ENCODE assay signal across 18 cellular contexts in genomic region chr2:232420073-232420454, GRCh38. TPM values are rescaled to one million over a fixed set of nuclear protein-coding genes. Genes with fewer than 3 reads are reported as not detected.
DNase-seq lines count a peak whose midpoint lies in the region; ATAC-seq and TF ChIP-seq lines count a peak whose summit lies in the region.
"Had no signal": no experiment of that assay in that cellular context is flagged by ENCODE, and none has a peak within 500 bp of the region (broad histone marks: within the 10 kb centered on the region; RNA-seq: fewer than 3 reads in every experiment).

No MANE protein-coding gene starts in this region.

- no peaks in the 10 kb centered on the region for H3K79me2 ChIP-seq in parathyroid adenoma

- no peak overlapping the region for H3K9ac ChIP-seq in parathyroid adenoma

- peaks cover 7% of the 10 kb centered on the region for H3K4me1 ChIP-seq in CD8-positive, alpha-beta T cell (ENCODE audit: insufficient read depth, low read length)
- peaks cover 8% of the 10 kb centered on the region for H3K4me1 ChIP-seq in parathyroid adenoma
- H3K4me1 ChIP-seq: BE2C, prostate gland had no signal

- intact Hi-C loops in CD8-positive, alpha-beta T cell (cut with DNase I, micrococcal nuclease): no loop called here

- H3K36me3 Mint-ChIP-seq in CD8-positive, alpha-beta T cell: no peaks in the 10 kb centered on the region

- H3K27ac ChIP-seq in CD8-positive, alpha-beta T cell (ENCODE audit: low read depth, low read length): no peak overlapping the region
- no peak overlapping the region for H3K27ac ChIP-seq in parathyroid adenoma
- no peak overlapping the region for H3K27ac ChIP-seq in caudate nucleus (ENCODE audit: low read depth, low read length)
- H3K27ac ChIP-seq: brain microvascular endothelial cell, prostate gland, SK-N-MC, thoracic aorta had no signal

- no peak for TF ChIP-seq CTCF in CD8-positive, alpha-beta T cell (IDR thresholded peaks at IDR 0.05)
- no peak for TF ChIP-seq CTCF in LNCaP clone FGC (IDR thresholded peaks at IDR 0.05; ENCODE audit: control insufficient read depth, extremely low read depth, insufficient read depth)
- no peak for TF ChIP-seq CTCF in parathyroid adenoma (IDR thresholded peaks at IDR 0.05)

- peak overlapping the region; percentile 93 for H3K4me2 ChIP-seq in parathyroid adenoma (ENCODE audit: low read length)

- H3K27me3 Mint-ChIP-seq in CD8-positive, alpha-beta T cell (ENCODE audit: low read depth): peaks cover 30% of the 10 kb centered on the region

- peaks cover 10% of the 10 kb centered on the region for H3K27me3 ChIP-seq in CD8-positive, alpha-beta T cell (ENCODE audit: insufficient read depth, low read length)
- H3K27me3 ChIP-seq in parathyroid adenoma (ENCODE audit: control insufficient read depth, insufficient read depth, low read length): peaks cover 2% of the 10 kb centered on the region

- CTCF ChIA-PET in CD8-positive, alpha-beta T cell (lab: Charles Lee): interaction anchor here (2.6 kb wide), 1 partner anchor 19 kb away, joined by 9 read pairs; no protein-coding TSS in a partner anchor

- no peak overlapping the region for H2AFZ ChIP-seq in parathyroid adenoma

- H3K9me3 ChIP-seq in CD8-positive, alpha-beta T cell (ENCODE audit: low read length): no peaks in the 10 kb centered on the region
- H3K9me3 ChIP-seq in iPS-18c (ENCODE audit: control insufficient read depth, insufficient read depth, low read length) (peaks cover 2% of the 10 kb centered on the region), parathyroid adenoma (ENCODE audit: control insufficient read depth, low read length) (no peaks in the 10 kb centered on the region)
- H3K9me3 ChIP-seq: BE2C, prostate gland, thoracic aorta had no signal

- H3K4me3 ChIP-seq in CD8-positive, alpha-beta T cell (ENCODE audit: low read depth, low read length): no peak overlapping the region
- peak overlapping the region; percentile 44 for H3K4me3 ChIP-seq in LNCaP clone FGC (ENCODE audit: low read depth, low read length)
- H3K4me3 ChIP-seq in iPS-18c (ENCODE audit: insufficient read depth, low read depth, low read length): peak overlapping the region; percentile 82
- H3K4me3 ChIP-seq in parathyroid adenoma (ENCODE audit: low read depth, low read length): peak overlapping the region; percentile 47
- H3K4me3 ChIP-seq: SK-N-MC had no signal

- no peaks in the 10 kb centered on the region for H3K9me3 Mint-ChIP-seq in CD8-positive, alpha-beta T cell

- H3K27ac Mint-ChIP-seq in CD8-positive, alpha-beta T cell: no peak overlapping the region

- peaks cover 14% of the 10 kb centered on the region for H3K4me1 Mint-ChIP-seq in CD8-positive, alpha-beta T cell (ENCODE audit: low read depth)

- no peak for ATAC-seq in CD8-positive, alpha-beta T cell
- ATAC-seq in GM19463 (IDR thresholded peaks at IDR 0.05; ENCODE audit: unreplicated experiment): no peak
- no peak for ATAC-seq in HG03342 (IDR thresholded peaks at IDR 0.05; ENCODE audit: unreplicated experiment)

- H3K4me3 Mint-ChIP-seq in CD8-positive, alpha-beta T cell: peak overlapping the region; percentile 51

- POLR2A ChIA-PET in CD8-positive, alpha-beta T cell (lab: Charles Lee): no interaction called here

- no peaks in the 10 kb centered on the region for H3K36me3 ChIP-seq in CD8-positive, alpha-beta T cell (ENCODE audit: insufficient read depth, low read length)
- no peaks in the 10 kb centered on the region for H3K36me3 ChIP-seq in parathyroid adenoma (ENCODE audit: control insufficient read depth, insufficient read depth, low read length)
- H3K36me3 ChIP-seq: BE2C, brain microvascular endothelial cell, prostate gland, thoracic aorta had no signal

- no peak for DNase-seq in CD8-positive, alpha-beta T cell
- DNase-seq in LNCaP clone FGC (ENCODE audit: low read depth) (no peak), NCI-H2081 treated with DMSO at 0.1 percent for 48 hours (lab: John Stamatoyannopoulos, UW) (no peak), caudate nucleus (lab: John Stamatoyannopoulos, UW) (no peak)
- DNase-seq: BE2C; brain microvascular endothelial cell; DND-41; effector CD8-positive, alpha-beta T cell; midbrain; NCI-H1092 had no signal

RNA-seq across cellular contexts. Expression of gene ALPG, which starts 13.4 kb away (rescaled TPM):
- not detected for total RNA-seq in CD8-positive, alpha-beta T cell
- total RNA-seq: activated CD8-positive, alpha-beta memory T cell treated with anti-CD3 and anti-CD28 coated beads for 36 hours; thoracic aorta had no signal

RNA-seq across cellular contexts. Expression of gene ALPI, which starts 35.9 kb away (rescaled TPM):
- not detected for total RNA-seq in CD8-positive, alpha-beta T cell
- total RNA-seq: activated CD8-positive, alpha-beta memory T cell treated with anti-CD3 and anti-CD28 coated beads for 36 hours; prostate gland; thoracic aorta had no signal

RNA-seq across cellular contexts. Expression of gene ALPP, which starts 41.5 kb away (rescaled TPM):
- total RNA-seq in CD8-positive, alpha-beta T cell: not detected
- total RNA-seq: activated CD8-positive, alpha-beta memory T cell treated with anti-CD3 and anti-CD28 coated beads for 36 hours; thoracic aorta had no signal
